8 cellular contexts compared by ENCODE assay signal in the genomic region with DNA sequence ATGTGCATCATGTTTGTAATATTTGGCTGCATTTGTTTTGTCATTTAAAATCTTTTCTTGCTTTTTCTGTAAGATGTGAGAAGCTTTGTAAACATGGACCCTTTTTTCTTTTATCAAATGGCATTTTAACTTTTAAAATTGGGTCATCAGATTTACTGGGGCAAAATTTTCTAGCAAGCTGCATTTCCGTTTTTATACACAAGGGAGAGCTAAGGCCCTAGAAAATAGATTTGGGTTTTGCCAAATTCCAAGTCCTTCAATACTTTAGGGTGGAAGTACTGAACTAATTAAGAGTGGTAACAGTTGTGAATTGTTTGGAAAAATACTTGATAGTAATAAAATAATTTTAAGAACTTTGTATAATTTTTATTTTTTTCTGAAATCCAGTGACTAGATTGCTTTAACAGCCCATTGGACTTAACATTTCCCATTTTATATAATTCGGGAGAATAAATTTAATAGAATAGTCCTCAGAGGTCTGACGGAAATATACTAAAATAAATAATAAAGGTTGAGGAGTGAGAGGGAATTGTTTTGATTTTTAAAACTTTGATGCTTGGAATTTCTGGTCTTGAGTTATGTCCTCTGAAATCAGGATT.
DNase-seq lines count a peak whose midpoint lies in the region; ATAC-seq and TF ChIP-seq lines count a peak whose summit lies in the region.

No MANE protein-coding gene starts in this region.

- H3K79me1 ChIP-seq in IMR-90 (ENCODE audit: low read depth in 1 of 2, low read length in 2 of 2), result peaks cover 3 to 6% of the 10 kb centered on the region in 2 experiments; a peak in 1 of 4 replicates

- DNase-seq in CD14-positive monocyte (ENCODE audit: low spot score) (no peak), IMR-90 (peak; percentile 54), glutamatergic neuron (no peak), tibial artery (no peak), amniotic stem cell (lab: John Stamatoyannopoulos, UW) (no peak)

- POLR2A ChIA-PET in IMR-90 (lab: Charles Lee; ENCODE audit: unreplicated experiment), result no interaction called here

- H3K27me3 ChIP-seq in IMR-90 (ENCODE audit: control insufficient read depth, insufficient read depth, low read length) (no peaks in the 10 kb centered on the region), tibial artery (no peaks in the 10 kb centered on the region)

- no peak overlapping the region for H3K4me3 Mint-ChIP-seq in CD14-positive monocyte
- H3K4me3 Mint-ChIP-seq in glutamatergic neuron (ENCODE audit: unreplicated experiment), result no peak overlapping the region

- no peak overlapping the region for H2AK9ac ChIP-seq in IMR-90 (replicated peaks; ENCODE audit: low read depth, low read length, poor library complexity)

- 100% methylated on average over 1 of the region's 3 CpGs; no CpG with 5 or more reads in 1 of the 2 experiments for WGBS in IMR-90 (ENCODE audit: extremely low coverage in 2 of 2, insufficient read length in 1 of 2), 2 experiments

- H3K9me3 Mint-ChIP-seq in CD14-positive monocyte (peaks cover 0 to 2% (median 0%) of the 10 kb centered on the region in 7 donors), glutamatergic neuron (ENCODE audit: unreplicated experiment) (peaks cover 1% of the 10 kb centered on the region)

- H4K5ac ChIP-seq in IMR-90 (ENCODE audit: low read depth, low read length), result no peak overlapping the region

- CTCF ChIA-PET in IMR-90 (lab: Yijun Ruan, JAX), result interaction anchor here (0.6 to 1.7 kb wide), 3 partner anchors 48 to 650 kb away, joined by 3 to 7 read pairs (median 5); no protein-coding TSS in a partner anchor

- no peak overlapping the region for H2BK20ac ChIP-seq in IMR-90 (ENCODE audit: low read depth, low read length)

- no peak overlapping the region for H3K4me2 ChIP-seq in IMR-90 (ENCODE audit: low read depth, low read length)

- H4K8ac ChIP-seq in IMR-90 (ENCODE audit: low read depth in 2 of 2, low read length in 2 of 2), result no peak overlapping the region

- H2BK120ac ChIP-seq in IMR-90 (ENCODE audit: low read depth, low read length), result no peak overlapping the region

- H3K27ac Mint-ChIP-seq in CD14-positive monocyte (no peak overlapping the region), glutamatergic neuron (ENCODE audit: unreplicated experiment) (no peak overlapping the region)

- intact Hi-C loops in CD14-positive monocyte (cut with micrococcal nuclease), result loop anchor here (10.0 kb wide), 2 partner anchors 52 to 692 kb away; no protein-coding TSS in a partner anchor
- intact Hi-C loops in IMR-90 (cut with micrococcal nuclease), result loop anchor here (1.0 to 5.0 kb wide), 2 partner anchors 596 to 705 kb away; no protein-coding TSS in a partner anchor
- intact Hi-C loops in tibial artery (cut with DNase I; ENCODE audit: low total_unique reads), result loop anchor here (5.0 to 10.0 kb wide), 4 partner anchors 52 to 710 kb away; a partner anchor contains a TSS

- H3K27me3 Mint-ChIP-seq in CD14-positive monocyte (ENCODE audit: low read depth in 3 of 3) (no peaks in the 10 kb centered on the region), glutamatergic neuron (ENCODE audit: unreplicated experiment) (no peaks in the 10 kb centered on the region)

- TF ChIP-seq CTCF in CD14-positive monocyte (IDR thresholded peaks at IDR 0.05) (peak; percentile 75), IMR-90 (conservative IDR thresholded peaks at IDR 0.05; ENCODE audit: low read depth, low read length) (peak; percentile 71), glutamatergic neuron (IDR thresholded peaks at IDR 0.05; ENCODE audit: partially characterized antibody, unreplicated experiment) (peak; percentile 71), tibial artery (IDR thresholded peaks at IDR 0.05) (peak; percentile 73 to 79)

- H3K27ac ChIP-seq in IMR-90 (ENCODE audit: insufficient read depth, low read length) (no peak overlapping the region), tibial artery (peak overlapping the region in 1 of 2 donors; percentile 9)

- no peak overlapping the region for H2AK5ac ChIP-seq in IMR-90 (ENCODE audit: low read depth, low read length)

- no peak overlapping the region for H2AFZ ChIP-seq in IMR-90 (replicated peaks; ENCODE audit: low read length, poor library complexity)

- H3K36me3 Mint-ChIP-seq in CD14-positive monocyte (peaks cover 70 to 87% of the 10 kb centered on the region in 2 donors), glutamatergic neuron (ENCODE audit: unreplicated experiment) (no peaks in the 10 kb centered on the region)

- no peak overlapping the region for H2BK5ac ChIP-seq in IMR-90 (ENCODE audit: low read depth, low read length, poor library complexity, severe bottlenecking)

- no peaks in the 10 kb centered on the region; the same call in 1 of the 2 replicates for H3K9me1 ChIP-seq in IMR-90 (ENCODE audit: insufficient read depth, low read length)

- H3K4me1 Mint-ChIP-seq in CD14-positive monocyte, result peaks cover 16% of the 10 kb centered on the region
- H3K4me1 Mint-ChIP-seq in glutamatergic neuron (ENCODE audit: low read depth, unreplicated experiment), result no peaks in the 10 kb centered on the region

- no peak overlapping the region for H4K91ac ChIP-seq in IMR-90 (ENCODE audit: insufficient read depth, low read depth, low read length)

- peak; percentile 85 for TF ChIP-seq RAD21 in IMR-90 (IDR thresholded peaks at IDR 0.05; ENCODE audit: low read length)

- no peak overlapping the region for H3K4ac ChIP-seq in IMR-90 (ENCODE audit: low read depth, low read length)

- ATAC-seq in IMR-90 (ENCODE audit: low read depth), result peak; percentile 73
- ATAC-seq in SK-N-SH treated with all-trans-retinoic acid at 6 μM for 48 hours, result peak; percentile 59
- no peak for ATAC-seq in HG02610 (IDR thresholded peaks at IDR 0.05; ENCODE audit: unreplicated experiment)
- no peak for ATAC-seq in GM21528 (IDR thresholded peaks at IDR 0.05; ENCODE audit: low FRiP score, unreplicated experiment)

- H3K56ac ChIP-seq in IMR-90 (ENCODE audit: extremely low read depth, insufficient read depth, low read length), result no peak overlapping the region

- H3K18ac ChIP-seq in IMR-90 (ENCODE audit: low read depth, low read length), result no peak overlapping the region

- H3K36me3 ChIP-seq in IMR-90 (ENCODE audit: control insufficient read depth, insufficient read depth, low read length), result 0 out of 2 replicates have a peak, but pooled peaks cover 1% of the 10 kb centered on the region
- peaks cover 7 to 20% (median 8%) of the 10 kb centered on the region in 3 donors for H3K36me3 ChIP-seq in tibial artery

- H3K9me3 ChIP-seq in IMR-90 (ENCODE audit: control insufficient read depth, insufficient read depth, low read length) (no peaks in the 10 kb centered on the region), tibial artery (no peaks in the 10 kb centered on the region)

- no peak overlapping the region for H3K23ac ChIP-seq in IMR-90 (ENCODE audit: low read depth, low read length)

- no TSS peak for BruUV-seq in IMR-90 (replicated peaks; lab: Mats Ljungman, UMichigan)

- peaks cover 4% of the 10 kb centered on the region; the same call in 1 of the 2 replicates for H3K4me1 ChIP-seq in IMR-90 (ENCODE audit: control insufficient read depth, insufficient read depth, low read length)
- peaks cover 0 to 50% (median 30%) of the 10 kb centered on the region in 4 donors for H3K4me1 ChIP-seq in tibial artery

- H3K9ac ChIP-seq in IMR-90 (ENCODE audit: low read depth, low read length), result no peak overlapping the region

- in situ Hi-C loops in IMR-90 (cut with MboI; ENCODE audit: low sequenced_read_pairs), result loop anchor here (10.0 kb wide), 1 partner anchor 592 kb away; no protein-coding TSS in a partner anchor

- no peak overlapping the region for H2BK15ac ChIP-seq in IMR-90 (ENCODE audit: low read depth, low read length)

- H3K4me3 ChIP-seq in IMR-90 (ENCODE audit: insufficient read depth, low read depth, low read length) (no peak overlapping the region), tibial artery (no peak overlapping the region)

- H4K20me1 ChIP-seq in IMR-90 (ENCODE audit: insufficient read depth, low read length), result no peaks in the 10 kb centered on the region; the same call in 1 of the 2 replicates

- dilution Hi-C loops in IMR-90 (cut with HindIII; ENCODE audit: low sequenced_read_pairs, unreplicated experiment), result no loop called here

- TF ChIP-seq POLR2A in IMR-90 (IDR thresholded peaks at IDR 0.05; ENCODE audit: low read depth, low read length), result no peak

- H3K14ac ChIP-seq in IMR-90 (replicated peaks; ENCODE audit: low read depth, low read length), result no peak overlapping the region

TF ChIP-seq in IMR-90, 13 proteins besides CTCF, POLR2A, EP300 and RAD21:
- TF ChIP-seq BHLHE40 (IDR thresholded peaks at IDR 0.05; ENCODE audit: low read depth, low read length) (no peak), SMC3 (IDR thresholded peaks at IDR 0.05; ENCODE audit: low read depth, low read length) (peak; percentile 77)

TF ChIP-seq in SK-N-SH treated with all-trans-retinoic acid at 6 μM for 48 hours, 23 proteins besides CTCF, POLR2A, EP300 and RAD21:
- no peak for TF ChIP-seq CSDC2 (CRISPR knock-in tag; IDR thresholded peaks at IDR 0.05)

Comparison
In these comparisons a context has a peak if more than half of its experiments do, and no peak if none do; other contexts are left out.
1. ATAC-seq: peak in IMR-90 (single experiment) and SK-N-SH treated with all-trans-retinoic acid at 6 μM for 48 hours (single experiment); none in HG02610 (single experiment) and GM21528 (single experiment).
2. Peak in every context shown above with its lines, with median percentiles within 50 percentile points of each other: CTCF ChIP-seq.